Comparison of ENCODE assay signal across 8 cellular contexts in the genomic region with DNA sequence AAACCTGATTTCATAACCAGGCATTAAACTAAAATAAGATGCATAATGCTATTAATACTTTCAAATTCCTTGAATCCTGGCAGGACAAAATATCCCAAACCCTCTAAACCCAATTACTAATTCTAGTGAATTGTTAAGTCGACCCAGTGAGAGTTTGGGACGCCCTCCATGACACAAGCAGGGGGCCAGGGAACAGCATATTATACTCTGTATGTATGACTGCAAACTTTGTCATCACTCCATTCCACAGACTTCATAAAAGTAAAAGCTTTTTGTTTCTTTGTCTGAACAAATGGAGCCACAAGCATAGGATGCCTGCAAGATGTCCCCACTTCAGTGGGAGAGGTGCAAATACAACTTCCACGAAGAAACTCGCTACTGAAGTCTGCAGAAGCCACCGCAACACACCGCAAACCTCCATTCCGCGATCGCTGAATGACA. TPM values are rescaled to one million over a fixed set of nuclear protein-coding genes. Genes with fewer than 3 reads are reported as not detected.
DNase-seq lines count a peak whose midpoint lies in the region; ATAC-seq and TF ChIP-seq lines count a peak whose summit lies in the region.

No MANE protein-coding gene starts in this region.

- H3K9ac ChIP-seq in mammary epithelial cell (ENCODE audit: insufficient read depth, low read length) (peak overlapping the region; percentile 91), muscle layer of colon (ENCODE audit: low read length) (peak overlapping the region; percentile 29)

- H4K20me1 ChIP-seq in PC-9 (ENCODE audit: insufficient read depth) (peaks cover 22% of the 10 kb centered on the region), mammary epithelial cell (ENCODE audit: insufficient read depth, low read length) (no peaks in the 10 kb centered on the region)

- peaks cover 16% of the 10 kb centered on the region; the same call in 1 of the 2 replicates for H3F3A ChIP-seq in PC-9 (ENCODE audit: insufficient read depth, low read depth)

- peaks cover 68% of the 10 kb centered on the region for H3K79me2 ChIP-seq in PC-9 (ENCODE audit: low read depth)
- H3K79me2 ChIP-seq in mammary epithelial cell (ENCODE audit: insufficient read depth, low read length) = peaks cover 63% of the 10 kb centered on the region

- dilution Hi-C loops in mammary epithelial cell (cut with HindIII; ENCODE audit: low sequenced_read_pairs) = no loop called here

- H3K4me2 ChIP-seq in PC-9 (peak overlapping the region; percentile 83), mammary epithelial cell (ENCODE audit: insufficient read depth, low read depth, low read length) (peak overlapping the region; percentile 85)

- POLR2A ChIA-PET in PC-9 (lab: Charles Lee; ENCODE audit: unreplicated experiment) = interaction anchor here (0.6 to 0.8 kb wide), 3 partner anchors 16 to 73 kb away, joined by 5 to 6 read pairs (median 6); no protein-coding TSS in a partner anchor

- TF ChIP-seq CTCF in PC-9 (conservative IDR thresholded peaks at IDR 0.05) (no peak), mammary epithelial cell (conservative IDR thresholded peaks at IDR 0.05 in 1 of 2, IDR thresholded peaks at IDR 0.05 in 1 of 2; ENCODE audit: extremely low read depth in 1 of 2, insufficient read depth in 1 of 2, low read depth in 1 of 2, low read length in 2 of 2) (no peak), upper lobe of right lung (IDR thresholded peaks at IDR 0.05) (no peak)

- H3K9me3 ChIP-seq in PC-9 (ENCODE audit: insufficient read depth, low read depth) (no peaks in the 10 kb centered on the region; the same call in 1 of the 2 replicates), mammary epithelial cell (replicated peaks; ENCODE audit: insufficient read depth, low read length) (no peaks in the 10 kb centered on the region), muscle layer of colon (ENCODE audit: low read length) (no peaks in the 10 kb centered on the region), upper lobe of right lung (no peaks in the 10 kb centered on the region)

- peak overlapping the region; percentile 95 for H3K27ac ChIP-seq in PC-9
- H3K27ac ChIP-seq in mammary epithelial cell (ENCODE audit: insufficient read depth, low read depth, low read length) = peak overlapping the region; percentile 70
- H3K27ac ChIP-seq in muscle layer of colon (ENCODE audit: low read depth, low read length) = peak overlapping the region; percentile 93
- H3K27ac ChIP-seq in upper lobe of right lung = peak overlapping the region; percentile 100

- in situ Hi-C loops in mammary epithelial cell (cut with MboI; ENCODE audit: low sequenced_read_pairs in 2 of 2) = no loop called here

- H3K27me3 ChIP-seq in PC-9 (ENCODE audit: insufficient read depth, low read depth) (no peaks in the 10 kb centered on the region), mammary epithelial cell (ENCODE audit: insufficient read depth, low read length) (no peaks in the 10 kb centered on the region), muscle layer of colon (ENCODE audit: control insufficient read depth in 1 of 2, insufficient read depth in 2 of 2, low read length in 2 of 2) (no peaks in the 10 kb centered on the region), upper lobe of right lung (no peaks in the 10 kb centered on the region)

- H3K4me1 ChIP-seq in PC-9 (replicated peaks; ENCODE audit: insufficient read depth) (peaks cover 44% of the 10 kb centered on the region), mammary epithelial cell (ENCODE audit: insufficient read depth, low read length) (peaks cover 15% of the 10 kb centered on the region), muscle layer of colon (ENCODE audit: insufficient read depth, low read length) (peaks cover 27% of the 10 kb centered on the region), upper lobe of right lung (peaks cover 34% of the 10 kb centered on the region)

- DNase-seq in CD1c-positive myeloid dendritic cell (ENCODE audit: extremely low spot score) (peak; percentile 52), PC-9 (no peak), mammary epithelial cell (no peak), upper lobe of right lung (no peak), cortex of kidney (lab: John Stamatoyannopoulos, UW) (no peak), T1000 (lab: John Stamatoyannopoulos, UW) (no peak), OCI-M1 (lab: John Stamatoyannopoulos, UW) (no peak)

- TSS peak; percentile 51 for BruUV-seq in PC-9 (replicated peaks; lab: Mats Ljungman, UMichigan)
- TSS peak; percentile 48 for BruUV-seq in mammary epithelial cell (replicated peaks; lab: Mats Ljungman, UMichigan)

- no peaks in the 10 kb centered on the region for H3K9me2 ChIP-seq in PC-9 (ENCODE audit: insufficient read depth)

- intact Hi-C loops in PC-9 (cut with micrococcal nuclease; ENCODE audit: unreplicated experiment) = loop anchor here (2.0 kb wide), 1 partner anchor 138 kb away; no protein-coding TSS in a partner anchor
- intact Hi-C loops in mammary epithelial cell (cut with micrococcal nuclease) = no loop called here
- intact Hi-C loops in upper lobe of right lung (cut with DNase I) = no loop called here

- CTCF ChIA-PET in PC-9 (lab: Charles Lee) (interaction anchor here (0.7 kb wide), 1 partner anchor 13 kb away, joined by 4 read pairs; no protein-coding TSS in a partner anchor), mammary epithelial cell (lab: Charles Lee; ENCODE audit: low non-redundant PET) (no interaction called here)

- H2AFZ ChIP-seq in PC-9 = no peak overlapping the region
- peak overlapping the region; percentile 94 for H2AFZ ChIP-seq in mammary epithelial cell (ENCODE audit: low read depth, low read length)

- peak overlapping the region; percentile 72 for H3K4me3 ChIP-seq in PC-9
- peak overlapping the region; percentile 56 to 98 (median 90) for H3K4me3 ChIP-seq in mammary epithelial cell (replicated peaks in 1 of 3; ENCODE audit: insufficient read depth in 1 of 3, low read depth in 2 of 3, low read length in 3 of 3)
- H3K4me3 ChIP-seq in muscle layer of colon (ENCODE audit: low read depth in 1 of 2, low read length in 2 of 2) = peak overlapping the region; percentile 69 to 90
- H3K4me3 ChIP-seq in upper lobe of right lung = peak overlapping the region; percentile 84

- no peak for ATAC-seq in upper lobe of right lung

- 11% methylated on average over 9 of the region's 9 CpGs for WGBS in mammary epithelial cell (ENCODE audit: low coverage, missing lambda C conversion rate)

- H3K36me3 ChIP-seq in PC-9 (ENCODE audit: low read depth) = no peaks in the 10 kb centered on the region; the same call in 1 of the 2 replicates
- H3K36me3 ChIP-seq in mammary epithelial cell (ENCODE audit: insufficient read depth, low read length) = no peaks in the 10 kb centered on the region
- H3K36me3 ChIP-seq in muscle layer of colon (ENCODE audit: insufficient read depth, low read length) = no peaks in the 10 kb centered on the region
- H3K36me3 ChIP-seq in upper lobe of right lung = no peaks in the 10 kb centered on the region

RNA-seq across cellular contexts. Expression of gene TP53BP2, which starts 1.2 kb away (rescaled TPM):
- total RNA-seq in PC-9 (2021) (63.1 and 81.4 TPM in 2 replicates), mammary epithelial cell (10 to 100 TPM; 13.7 to 19.4 TPM), upper lobe of right lung (64.4 TPM)
- 10.1 TPM for polyA plus RNA-seq in mammary epithelial cell
- 48.1 TPM for polyA minus RNA-seq in mammary epithelial cell
